Comparison of ENCODE assay signal across 17 cellular contexts in the genomic region with DNA sequence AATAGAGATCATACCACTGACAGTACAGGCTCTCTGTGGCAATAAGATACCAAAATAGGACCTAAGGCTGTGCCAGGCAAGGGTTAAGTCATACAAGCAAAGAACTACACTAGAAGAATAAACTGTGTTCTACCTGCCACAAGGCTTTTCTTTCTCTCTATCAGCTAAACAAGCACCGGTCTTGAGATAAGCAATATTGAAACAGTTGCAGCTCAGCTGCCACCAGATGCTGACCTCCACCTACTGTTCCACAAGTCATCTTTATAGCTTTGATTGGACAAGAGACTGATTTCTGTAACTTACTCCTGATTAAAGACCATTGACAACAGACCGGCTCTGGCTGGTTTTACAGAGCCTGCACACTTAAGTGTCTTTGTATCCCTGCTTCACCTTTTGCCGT. TPM values are rescaled to one million over a fixed set of nuclear protein-coding genes. Genes with fewer than 3 reads are reported as not detected.
DNase-seq lines count a peak whose midpoint lies in the region; ATAC-seq and TF ChIP-seq lines count a peak whose summit lies in the region.
"Had no signal": no experiment of that assay in that cellular context is flagged by ENCODE, and none has a peak within 500 bp of the region (broad histone marks: within the 10 kb centered on the region; RNA-seq: fewer than 3 reads in every experiment).

No MANE protein-coding gene starts in this region.

- no peaks in the 10 kb centered on the region for H3K4me1 ChIP-seq in Peyer's patch

- peak overlapping the region; percentile 68 for H3K27ac Mint-ChIP-seq in progenitor cell of endocrine pancreas
- H3K27ac Mint-ChIP-seq in activated T-helper 2 cell treated with anti-CD3 and anti-CD28 coated beads, Interferon-gamma antibody, Interleukin-2, Interleukin-4, amounts not matched to agents 10 μg/mL and 5 μg/mL and 100 μg/mL, durations not matched to agents 14 hours and 24 hours and 36 hours = no peak overlapping the region
- H3K27ac Mint-ChIP-seq: CD4-positive, CD25-positive, alpha-beta regulatory T cell had no signal

- no peak for ATAC-seq in HG02852 (IDR thresholded peaks at IDR 0.05; ENCODE audit: unreplicated experiment)
- ATAC-seq: HCT116 had no signal

- DNase-seq in NCI-H510A treated with DMSO at 0.1 percent for 48 hours (lab: John Stamatoyannopoulos, UW) = peak; percentile 47
- no peak for DNase-seq in NCI-H510A (lab: John Stamatoyannopoulos, UW)
- peak; percentile 15 for DNase-seq in islet precursor cell
- DNase-seq in progenitor cell of endocrine pancreas (ENCODE audit: low spot score, unreplicated experiment) = no peak
- no peak for DNase-seq in activated T-helper 2 cell treated with anti-CD3 and anti-CD28 coated beads, Interferon-gamma antibody, Interleukin-2, Interleukin-4, amounts not matched to agents 10 μg/mL and 5 μg/mL and 100 μg/mL, durations not matched to agents 14 hours and 24 hours and 36 hours (ENCODE audit: low spot score)
- no peak for DNase-seq in Peyer's patch
- DNase-seq: ACHN; Calu3; CD4-positive, CD25-positive, alpha-beta regulatory T cell; DMS 273 treated with DMSO at 0.1 percent for 48 hours; DMS79 treated with DMSO at 0.1 percent for 48 hours; EL; GM23248 had no signal

- no peak overlapping the region for H3K27ac ChIP-seq in Peyer's patch
- H3K27ac ChIP-seq: BLaER1 treated with 17β-estradiol and CSF1 and Interleukin-3, amounts not matched to agents 10 nM and 100 nM; GM23248 had no signal

- no peaks in the 10 kb centered on the region for H3K36me3 ChIP-seq in Peyer's patch
- H3K36me3 ChIP-seq: BLaER1 treated with 17β-estradiol and CSF1 and Interleukin-3, amounts not matched to agents 10 nM and 100 nM had no signal

- TF ChIP-seq POLR2A in Peyer's patch (IDR thresholded peaks at IDR 0.05) = no peak

- no peaks in the 10 kb centered on the region for H3K36me3 Mint-ChIP-seq in progenitor cell of endocrine pancreas (ENCODE audit: insufficient read depth)
- no peaks in the 10 kb centered on the region for H3K36me3 Mint-ChIP-seq in activated T-helper 2 cell treated with anti-CD3 and anti-CD28 coated beads, Interferon-gamma antibody, Interleukin-2, Interleukin-4, amounts not matched to agents 10 μg/mL and 5 μg/mL and 100 μg/mL, durations not matched to agents 14 hours and 24 hours and 36 hours (ENCODE audit: low read depth)
- H3K36me3 Mint-ChIP-seq: CD4-positive, CD25-positive, alpha-beta regulatory T cell had no signal

- H3K27me3 Mint-ChIP-seq in progenitor cell of endocrine pancreas = peaks cover 12% of the 10 kb centered on the region
- H3K27me3 Mint-ChIP-seq in activated T-helper 2 cell treated with anti-CD3 and anti-CD28 coated beads, Interferon-gamma antibody, Interleukin-2, Interleukin-4, amounts not matched to agents 10 μg/mL and 5 μg/mL and 100 μg/mL, durations not matched to agents 14 hours and 24 hours and 36 hours (ENCODE audit: low read depth) = peaks cover 1% of the 10 kb centered on the region

- H3K4me3 ChIP-seq in Peyer's patch = no peak overlapping the region
- H3K4me3 ChIP-seq: BLaER1 treated with 17β-estradiol and CSF1 and Interleukin-3, amounts not matched to agents 10 nM and 100 nM; GM23248 had no signal

- H3K4me1 Mint-ChIP-seq in progenitor cell of endocrine pancreas (ENCODE audit: low read depth) = peaks cover 23% of the 10 kb centered on the region
- H3K4me1 Mint-ChIP-seq in activated T-helper 2 cell treated with anti-CD3 and anti-CD28 coated beads, Interferon-gamma antibody, Interleukin-2, Interleukin-4, amounts not matched to agents 10 μg/mL and 5 μg/mL and 100 μg/mL, durations not matched to agents 14 hours and 24 hours and 36 hours (ENCODE audit: low read depth) = no peaks in the 10 kb centered on the region
- H3K4me1 Mint-ChIP-seq: CD4-positive, CD25-positive, alpha-beta regulatory T cell had no signal

- H3K9me3 Mint-ChIP-seq in progenitor cell of endocrine pancreas (ENCODE audit: low read depth) = no peaks in the 10 kb centered on the region
- no peaks in the 10 kb centered on the region for H3K9me3 Mint-ChIP-seq in activated T-helper 2 cell treated with anti-CD3 and anti-CD28 coated beads, Interferon-gamma antibody, Interleukin-2, Interleukin-4, amounts not matched to agents 10 μg/mL and 5 μg/mL and 100 μg/mL, durations not matched to agents 14 hours and 24 hours and 36 hours

- H3K9me3 ChIP-seq in Peyer's patch = no peaks in the 10 kb centered on the region

- H3K4me3 Mint-ChIP-seq in progenitor cell of endocrine pancreas (ENCODE audit: low read depth) = no peak overlapping the region
- H3K4me3 Mint-ChIP-seq in activated T-helper 2 cell treated with anti-CD3 and anti-CD28 coated beads, Interferon-gamma antibody, Interleukin-2, Interleukin-4, amounts not matched to agents 10 μg/mL and 5 μg/mL and 100 μg/mL, durations not matched to agents 14 hours and 24 hours and 36 hours (ENCODE audit: low read depth) = no peak overlapping the region
- H3K4me3 Mint-ChIP-seq: CD4-positive, CD25-positive, alpha-beta regulatory T cell had no signal

- H3K27me3 ChIP-seq in Peyer's patch = no peaks in the 10 kb centered on the region
- H3K27me3 ChIP-seq: BLaER1 treated with 17β-estradiol and CSF1 and Interleukin-3, amounts not matched to agents 10 nM and 100 nM had no signal

- TF ChIP-seq CTCF in progenitor cell of endocrine pancreas (IDR thresholded peaks at IDR 0.05; ENCODE audit: unreplicated experiment) = no peak
- TF ChIP-seq CTCF in Peyer's patch (IDR thresholded peaks at IDR 0.05) = no peak

- intact Hi-C loops in activated T-helper 2 cell treated with anti-CD3 and anti-CD28 coated beads, Interferon-gamma antibody, Interleukin-2, Interleukin-4, amounts not matched to agents 10 μg/mL and 5 μg/mL and 100 μg/mL, durations not matched to agents 14 hours and 24 hours and 36 hours (cut with micrococcal nuclease) = no loop called here

RNA-seq across cellular contexts. Expression of gene SCP2D1, which starts 24.1 kb away (rescaled TPM):
- total RNA-seq in progenitor cell of endocrine pancreas (not detected in 2 replicates), Peyer's patch (not detected)
- not detected in 2 replicates for total RNA-seq in activated T-helper 2 cell treated with anti-CD3 and anti-CD28 coated beads, Interferon-gamma antibody, Interleukin-2, Interleukin-4, amounts not matched to agents 10 μg/mL and 5 μg/mL and 100 μg/mL, durations not matched to agents 14 hours and 24 hours and 36 hours
- total RNA-seq: A172; Calu3; CD4-positive, CD25-positive, alpha-beta regulatory T cell; GM23248 had no signal

Comparison
In these comparisons a context has a peak if more than half of its experiments do, and no peak if none do; other contexts are left out.
1. DNase-seq: peak in NCI-H510A treated with DMSO at 0.1 percent for 48 hours (single experiment) and islet precursor cell (single experiment); none in NCI-H510A (single experiment), progenitor cell of endocrine pancreas (single experiment), activated T-helper 2 cell treated with anti-CD3 and anti-CD28 coated beads, Interferon-gamma antibody, Interleukin-2, Interleukin-4, amounts not matched to agents 10 μg/mL and 5 μg/mL and 100 μg/mL, durations not matched to agents 14 hours and 24 hours and 36 hours (single experiment) and Peyer's patch (0 of 3).